24 cellular contexts compared by ENCODE assay signal in the genomic region with DNA sequence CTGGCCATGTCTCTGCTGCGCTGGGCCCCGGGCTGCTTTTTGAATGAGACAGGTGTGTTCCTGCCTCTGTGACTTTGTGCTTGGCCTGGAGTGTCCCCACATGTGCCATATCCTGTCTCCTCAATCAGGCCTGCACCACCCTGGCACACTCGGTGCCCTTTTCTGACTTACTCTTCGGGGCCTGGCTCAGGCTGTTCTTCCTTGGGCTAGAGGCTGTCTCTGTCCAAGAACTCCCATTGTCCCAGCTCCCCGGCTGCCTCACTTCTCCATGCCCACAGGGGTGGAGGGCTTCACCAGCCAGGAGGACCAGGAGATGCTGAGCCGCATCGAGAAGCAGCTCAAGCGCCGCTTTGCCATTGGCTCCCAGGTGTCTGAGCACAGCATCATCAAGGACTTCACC.
"Had no signal": no experiment of that assay in that cellular context is flagged by ENCODE, and none has a peak within 500 bp of the region (broad histone marks: within the 10 kb centered on the region; RNA-seq: fewer than 3 reads in every experiment).

No MANE protein-coding gene starts in this region.

- H3K27ac Mint-ChIP-seq: dendritic cell treated with granulocyte-macrophage colony-stimulating factor and Interleukin-4, amounts not matched to agents 40 ng/mL and 50 ng/mL, for 4 days; immature natural killer cell; nephron had no signal

- H3K4me3 Mint-ChIP-seq: dendritic cell treated with granulocyte-macrophage colony-stimulating factor and Interleukin-4, amounts not matched to agents 40 ng/mL and 50 ng/mL, for 4 days; effector memory CD8-positive, alpha-beta T cell; immature natural killer cell; naive B cell; nephron had no signal

- H3K27ac ChIP-seq: esophagus squamous epithelium, foreskin keratinocyte, left ventricle myocardium inferior, lower lobe of right lung, psoas muscle, spleen, stomach, thoracic aorta, transverse colon had no signal

- H3K27me3 Mint-ChIP-seq: dendritic cell treated with granulocyte-macrophage colony-stimulating factor and Interleukin-4, amounts not matched to agents 40 ng/mL and 50 ng/mL, for 4 days; effector memory CD8-positive, alpha-beta T cell; naive B cell had no signal

- ATAC-seq: effector memory CD8-positive, alpha-beta T cell; foreskin keratinocyte; left cardiac atrium; lower lobe of right lung; psoas muscle; sciatic nerve had no signal

- H3K9me3 Mint-ChIP-seq: dendritic cell treated with granulocyte-macrophage colony-stimulating factor and Interleukin-4, amounts not matched to agents 40 ng/mL and 50 ng/mL, for 4 days; effector memory CD8-positive, alpha-beta T cell; immature natural killer cell; naive B cell; nephron had no signal

- H3K4me3 ChIP-seq: esophagus squamous epithelium, left ventricle myocardium inferior, lower lobe of right lung, psoas muscle, spleen, stomach, thoracic aorta, transverse colon had no signal

- DNase-seq: effector memory CD8-positive, alpha-beta T cell; esophagus squamous epithelium; foreskin keratinocyte; immature natural killer cell; left cardiac atrium; left ventricle myocardium inferior; lower lobe of right lung; mesenchymal stem cell; midbrain; naive B cell; psoas muscle; retina; spleen; stimulated activated CD4-positive, alpha-beta T cell treated with anti-CD3 and anti-CD28 coated beads, Interleukin-15, amount 100 ng/mL, for 24 hours; stimulated activated CD4-positive, alpha-beta T cell treated with anti-CD3 and anti-CD28 coated beads, Interleukin-1b, Interleukin-23, amount 100 ng/mL, for 48 hours; stimulated activated CD4-positive, alpha-beta T cell treated with anti-CD3 and anti-CD28 coated beads, Interleukin-4, amount 100 ng/mL, for 24 hours; stimulated activated naive CD4-positive, alpha-beta T cell; stomach; substantia nigra; transverse colon had no signal
